In the genomic region with DNA sequence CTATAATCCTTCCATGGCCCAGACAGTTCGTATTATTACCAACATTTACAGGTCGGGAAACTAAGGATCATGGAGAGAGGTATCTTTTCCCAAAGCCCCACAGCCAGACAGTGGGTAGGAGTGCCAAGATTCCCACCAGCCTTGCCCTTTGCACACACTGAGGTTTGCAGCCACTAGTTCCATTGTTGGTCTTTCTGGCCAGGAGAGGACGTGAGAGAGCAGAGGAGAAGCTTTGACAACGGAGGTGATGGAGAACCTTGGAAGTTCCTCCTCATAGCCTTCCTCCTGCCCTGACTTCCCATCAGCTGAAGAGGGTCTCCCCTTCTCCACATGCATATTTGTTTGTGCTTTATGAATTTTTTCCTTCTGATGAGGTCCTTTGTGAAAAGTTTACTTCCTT, we compare ENCODE assay signal across 29 cellular contexts. TPM values are rescaled to one million over a fixed set of nuclear protein-coding genes. Genes with fewer than 3 reads are reported as not detected.
DNase-seq lines count a peak whose midpoint lies in the region; ATAC-seq and TF ChIP-seq lines count a peak whose summit lies in the region.
"Had no signal": no experiment of that assay in that cellular context is flagged by ENCODE, and none has a peak within 500 bp of the region (broad histone marks: within the 10 kb centered on the region; RNA-seq: fewer than 3 reads in every experiment).

No MANE protein-coding gene starts in this region.

- H3K9me2 ChIP-seq in Loucy (replicated peaks; ENCODE audit: low read depth, low read length) = no peaks in the 10 kb centered on the region

- H3K4me3 ChIP-seq in GM06990 (replicated peaks; ENCODE audit: low read depth, low read length) (no peak overlapping the region), Loucy (ENCODE audit: low read length, poor library complexity, severe bottlenecking) (no peak overlapping the region), vagina (no peak overlapping the region)
- H3K4me3 ChIP-seq: adrenal gland, BLaER1, esophagus squamous epithelium, ovary, Peyer's patch had no signal

- no peaks in the 10 kb centered on the region for H4K20me1 ChIP-seq in Loucy (ENCODE audit: insufficient read depth, low read length, poor library complexity, severe bottlenecking)
- H4K20me1 ChIP-seq: BLaER1 had no signal

- no peaks in the 10 kb centered on the region for H3K36me3 ChIP-seq in GM06990 (ENCODE audit: control insufficient read depth, insufficient read depth, low read length)
- H3K36me3 ChIP-seq in Loucy (ENCODE audit: insufficient read depth, low read length) = no peaks in the 10 kb centered on the region
- no peaks in the 10 kb centered on the region for H3K36me3 ChIP-seq in vagina
- H3K36me3 ChIP-seq: adrenal gland, BLaER1, esophagus squamous epithelium, ovary, Peyer's patch had no signal

- H2AFZ ChIP-seq in Loucy (ENCODE audit: low read length) = no peak overlapping the region

- H3K27ac ChIP-seq in vagina = no peak overlapping the region
- H3K27ac ChIP-seq: adrenal gland, BLaER1, esophagus squamous epithelium, ovary, Peyer's patch had no signal

- H3K9me3 ChIP-seq in Loucy (ENCODE audit: insufficient read depth, low read depth, low read length) (no peaks in the 10 kb centered on the region), vagina (no peaks in the 10 kb centered on the region)
- H3K9me3 ChIP-seq: adrenal gland, esophagus squamous epithelium, ovary, Peyer's patch had no signal

- H3K4me3 Mint-ChIP-seq in CD14-positive monocyte = no peak overlapping the region
- no peak overlapping the region for H3K4me3 Mint-ChIP-seq in activated naive CD4-positive, alpha-beta T cell treated with anti-CD3 and anti-CD28 coated beads, Interleukin-2, amount 10 ng/mL, durations not matched to agents 7 days and 5 days
- H3K4me3 Mint-ChIP-seq: activated CD8-positive, alpha-beta T cell treated with anti-CD3 and anti-CD28 coated beads, Interleukin-2, amount 10 ng/mL, durations not matched to agents 7 days and 5 days; activated naive CD4-positive, alpha-beta T cell treated with anti-CD3 and anti-CD28 coated beads for 36 hours; central memory CD8-positive, alpha-beta T cell; nephron progenitor cell; stimulated activated effector memory CD8-positive, alpha-beta T cell treated with anti-CD3 and anti-CD28 coated beads, Interleukin-12 subunit alpha, Interleukin-12 subunit beta, amount 100 ng/mL, for 72 hours; type B pancreatic cell had no signal

- no peaks in the 10 kb centered on the region for H3K27me3 ChIP-seq in GM06990 (replicated peaks; ENCODE audit: control insufficient read depth, insufficient read depth, low read length)
- no peaks in the 10 kb centered on the region for H3K27me3 ChIP-seq in Loucy (ENCODE audit: insufficient read depth, low read length, poor library complexity, severe bottlenecking)
- no peaks in the 10 kb centered on the region for H3K27me3 ChIP-seq in vagina
- H3K27me3 ChIP-seq: adrenal gland, BLaER1, esophagus squamous epithelium, ovary, Peyer's patch had no signal

- ATAC-seq in GM21723 (IDR thresholded peaks at IDR 0.05; ENCODE audit: unreplicated experiment) (no peak), GM21360 (IDR thresholded peaks at IDR 0.05; ENCODE audit: unreplicated experiment) (no peak)
- ATAC-seq: activated CD8-positive, alpha-beta T cell treated with anti-CD3 and anti-CD28 coated beads, Interleukin-2, amount 10 ng/mL, durations not matched to agents 7 days and 5 days; HepG2; stimulated activated effector memory CD8-positive, alpha-beta T cell treated with anti-CD3 and anti-CD28 coated beads, Interleukin-12 subunit alpha, Interleukin-12 subunit beta, amount 100 ng/mL, for 72 hours had no signal

- H3F3A ChIP-seq in Loucy (ENCODE audit: low read depth) = no peaks in the 10 kb centered on the region

- no peaks in the 10 kb centered on the region for H3K9me3 Mint-ChIP-seq in CD14-positive monocyte
- no peaks in the 10 kb centered on the region for H3K9me3 Mint-ChIP-seq in activated naive CD4-positive, alpha-beta T cell treated with anti-CD3 and anti-CD28 coated beads, Interleukin-2, amount 10 ng/mL, durations not matched to agents 7 days and 5 days
- H3K9me3 Mint-ChIP-seq: activated naive CD4-positive, alpha-beta T cell treated with anti-CD3 and anti-CD28 coated beads for 36 hours; central memory CD8-positive, alpha-beta T cell; nephron progenitor cell; stimulated activated effector memory CD8-positive, alpha-beta T cell treated with anti-CD3 and anti-CD28 coated beads, Interleukin-12 subunit alpha, Interleukin-12 subunit beta, amount 100 ng/mL, for 72 hours; type B pancreatic cell had no signal

- H3K27me3 Mint-ChIP-seq in CD14-positive monocyte (ENCODE audit: low read depth in 3 of 3) = peaks cover 0 to 6% (median 2%) of the 10 kb centered on the region in 3 donors
- H3K27me3 Mint-ChIP-seq in activated naive CD4-positive, alpha-beta T cell treated with anti-CD3 and anti-CD28 coated beads, Interleukin-2, amount 10 ng/mL, durations not matched to agents 7 days and 5 days = peaks cover 9% of the 10 kb centered on the region
- H3K27me3 Mint-ChIP-seq: central memory CD8-positive, alpha-beta T cell; type B pancreatic cell had no signal

- peak; percentile 43 for TF ChIP-seq CTCF in CD14-positive monocyte (IDR thresholded peaks at IDR 0.05)
- TF ChIP-seq CTCF in GM06990 (IDR thresholded peaks at IDR 0.05; ENCODE audit: insufficient read depth, low read length, poor library complexity, severe bottlenecking) = peak; percentile 53
- 0 out of 2 replicates have a peak, but pooled peaks have one; percentile 23 for TF ChIP-seq CTCF in Loucy (conservative IDR thresholded peaks at IDR 0.05; ENCODE audit: low read length)
- no peak for TF ChIP-seq CTCF in vagina (IDR thresholded peaks at IDR 0.05)

- peaks cover 13% of the 10 kb centered on the region for H3K4me1 Mint-ChIP-seq in CD14-positive monocyte
- peaks cover 29% of the 10 kb centered on the region for H3K4me1 Mint-ChIP-seq in activated naive CD4-positive, alpha-beta T cell treated with anti-CD3 and anti-CD28 coated beads, Interleukin-2, amount 10 ng/mL, durations not matched to agents 7 days and 5 days

- CTCF ChIA-PET in activated naive CD4-positive, alpha-beta T cell treated with anti-CD3 and anti-CD28 coated beads, Interleukin-2, amount 10 ng/mL, durations not matched to agents 7 days and 5 days (lab: Charles Lee) = no interaction called here

- DNase-seq in CD14-positive monocyte (ENCODE audit: low spot score) (no peak), GM06990 (ENCODE audit: extremely low read depth, insufficient read length) (no peak), dermis blood vessel endothelial cell (peak; percentile 9), vagina (ENCODE audit: extremely low spot score in 2 of 2) (no peak)
- DNase-seq in activated naive CD4-positive, alpha-beta T cell treated with anti-CD3 and anti-CD28 coated beads, Interleukin-2, amount 10 ng/mL, durations not matched to agents 7 days and 5 days = no peak
- DNase-seq: activated CD8-positive, alpha-beta T cell treated with anti-CD3 and anti-CD28 coated beads, Interleukin-2, amount 10 ng/mL, durations not matched to agents 7 days and 5 days; activated naive CD4-positive, alpha-beta T cell treated with anti-CD3 and anti-CD28 coated beads for 36 hours; adrenal gland; DMS153; esophagus squamous epithelium; foreskin melanocyte; Kasumi-1; NCI-H1092; NCI-H187; NCI-H510A treated with DMSO at 0.1 percent for 48 hours; nephron progenitor cell; ovary; Peyer's patch; SHP77 treated with DMSO at 0.1 percent for 48 hours; substantia nigra had no signal

- no peak overlapping the region for H3K9ac ChIP-seq in Loucy (ENCODE audit: low read depth, low read length, poor library complexity, severe bottlenecking)
- H3K9ac ChIP-seq: BLaER1 had no signal

- no peak overlapping the region for H3K4me2 ChIP-seq in Loucy (ENCODE audit: low read depth, low read length, poor library complexity, severe bottlenecking)
- H3K4me2 ChIP-seq: BLaER1 had no signal

- intact Hi-C loops in CD14-positive monocyte (cut with micrococcal nuclease) (no loop called here), vagina (cut with DNase I) (no loop called here)

- H3K27ac Mint-ChIP-seq in CD14-positive monocyte = no peak overlapping the region
- no peak overlapping the region for H3K27ac Mint-ChIP-seq in activated naive CD4-positive, alpha-beta T cell treated with anti-CD3 and anti-CD28 coated beads, Interleukin-2, amount 10 ng/mL, durations not matched to agents 7 days and 5 days
- H3K27ac Mint-ChIP-seq: activated CD8-positive, alpha-beta T cell treated with anti-CD3 and anti-CD28 coated beads, Interleukin-2, amount 10 ng/mL, durations not matched to agents 7 days and 5 days; activated naive CD4-positive, alpha-beta T cell treated with anti-CD3 and anti-CD28 coated beads for 36 hours; nephron progenitor cell; stimulated activated effector memory CD8-positive, alpha-beta T cell treated with anti-CD3 and anti-CD28 coated beads, Interleukin-12 subunit alpha, Interleukin-12 subunit beta, amount 100 ng/mL, for 72 hours; type B pancreatic cell had no signal

- H3K36me3 Mint-ChIP-seq in CD14-positive monocyte = no peaks in the 10 kb centered on the region
- H3K36me3 Mint-ChIP-seq in activated naive CD4-positive, alpha-beta T cell treated with anti-CD3 and anti-CD28 coated beads, Interleukin-2, amount 10 ng/mL, durations not matched to agents 7 days and 5 days = peaks cover 2% of the 10 kb centered on the region
- H3K36me3 Mint-ChIP-seq: stimulated activated effector memory CD8-positive, alpha-beta T cell treated with anti-CD3 and anti-CD28 coated beads, Interleukin-12 subunit alpha, Interleukin-12 subunit beta, amount 100 ng/mL, for 72 hours; type B pancreatic cell had no signal

- no peak for TF ChIP-seq POLR2A in vagina (IDR thresholded peaks at IDR 0.05)

- peaks cover 8% of the 10 kb centered on the region for H3K4me1 ChIP-seq in Loucy (ENCODE audit: insufficient read depth, low read length, poor library complexity, severe bottlenecking)
- no peaks in the 10 kb centered on the region for H3K4me1 ChIP-seq in vagina
- H3K4me1 ChIP-seq: esophagus squamous epithelium had no signal

- H3K79me2 ChIP-seq in Loucy (ENCODE audit: insufficient read depth, low read length) = no peaks in the 10 kb centered on the region

RNA-seq across cellular contexts. Expression of a gene that starts 50.5 kb away (rescaled TPM):
- 10 to 100 TPM; 26.8 to 32.5 TPM for polyA plus RNA-seq in CD14-positive monocyte
- total RNA-seq in dermis blood vessel endothelial cell = 12.4 and 14.8 TPM in 2 replicates
- total RNA-seq in vagina = 5.6 TPM
- total RNA-seq: G401, HepG2 had no signal
- polyA plus RNA-seq: HepG2 had no signal

Comparison
In these comparisons a context has a peak if more than half of its experiments do, and no peak if none do; other contexts are left out.
1. CTCF ChIP-seq: peak in CD14-positive monocyte (single experiment), GM06990 (single experiment) and Loucy (single experiment); none in vagina (0 of 3).